21 cellular contexts compared by ENCODE assay signal in the genomic region with DNA sequence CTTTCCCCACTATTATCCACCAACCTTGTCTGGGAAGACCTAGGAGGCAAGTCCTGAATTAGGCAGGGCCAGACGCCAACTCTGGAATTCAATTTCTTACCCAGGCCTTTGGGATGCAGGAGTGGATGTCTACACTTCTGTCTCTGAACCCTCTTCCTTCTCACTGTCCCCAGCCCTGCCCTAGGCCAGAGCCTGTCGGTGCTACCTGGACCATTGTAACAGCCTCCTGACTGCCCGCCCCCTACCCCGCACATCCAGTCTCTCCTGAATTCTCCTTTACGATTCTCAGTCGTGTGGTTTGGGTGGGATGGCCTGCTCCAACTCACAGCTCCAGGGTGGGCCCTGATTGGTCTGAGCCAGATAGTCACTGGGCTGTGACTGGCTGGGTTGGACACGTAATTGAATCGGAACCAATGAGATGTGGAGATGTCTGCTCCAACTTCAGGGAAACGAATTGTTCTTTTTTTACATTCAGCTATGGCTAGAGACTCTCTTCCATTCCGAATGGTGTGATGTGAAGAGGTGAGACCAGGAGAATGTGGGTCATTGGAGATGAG.
"Had no signal": no experiment of that assay in that cellular context is flagged by ENCODE, and none has a peak within 500 bp of the region (broad histone marks: within the 10 kb centered on the region; RNA-seq: fewer than 3 reads in every experiment).

No MANE protein-coding gene starts in this region.

- H3K27ac Mint-ChIP-seq: activated naive CD4-positive, alpha-beta T cell treated with anti-CD3 and anti-CD28 coated beads, Interleukin-2, amount 50 U/mL, for 72 hours; activated T-cell treated with anti-CD3 and anti-CD28 coated beads, Interleukin-2, amount 50 U/mL, for 24 hours; dendritic cell treated with granulocyte-macrophage colony-stimulating factor and Interleukin-4, amounts not matched to agents 40 ng/mL and 50 ng/mL, for 4 days; nephron; stimulated activated memory B cell treated with anti-CD40 and anti-IgM and Interleukin-4, amounts not matched to agents 10 μg/mL and 1 μg/mL and 100 μg/mL, for 72 hours; stimulated activated naive CD8-positive, alpha-beta T cell treated with anti-CD3 and anti-CD28 coated beads, Interleukin-15, amount 100 ng/mL, for 72 hours; T-cell; T-helper 2 cell treated with Interferon-gamma antibody and Interleukin-4, amounts not matched to agents 5 μg/mL and 100 μg/mL, for 36 hours had no signal

- H3K9me3 Mint-ChIP-seq: activated naive CD4-positive, alpha-beta T cell treated with anti-CD3 and anti-CD28 coated beads, Interleukin-2, amount 50 U/mL, for 72 hours; activated T-cell treated with anti-CD3 and anti-CD28 coated beads, Interleukin-2, amount 50 U/mL, for 24 hours; central memory CD8-positive, alpha-beta T cell; dendritic cell treated with granulocyte-macrophage colony-stimulating factor and Interleukin-4, amounts not matched to agents 40 ng/mL and 50 ng/mL, for 4 days; nephron; stimulated activated memory B cell treated with anti-CD40 and anti-IgM and Interleukin-4, amounts not matched to agents 10 μg/mL and 1 μg/mL and 100 μg/mL, for 72 hours; stimulated activated naive CD8-positive, alpha-beta T cell treated with anti-CD3 and anti-CD28 coated beads, Interleukin-15, amount 100 ng/mL, for 72 hours; T-cell; T-helper 2 cell treated with Interferon-gamma antibody and Interleukin-4, amounts not matched to agents 5 μg/mL and 100 μg/mL, for 36 hours had no signal

- H3K27me3 ChIP-seq: right lobe of liver, transverse colon, uterus had no signal

- H3K9me3 ChIP-seq: right lobe of liver, transverse colon, uterus had no signal

- H3K36me3 Mint-ChIP-seq: activated naive CD4-positive, alpha-beta T cell treated with anti-CD3 and anti-CD28 coated beads, Interleukin-2, amount 50 U/mL, for 72 hours; stimulated activated memory B cell treated with anti-CD40 and anti-IgM and Interleukin-4, amounts not matched to agents 10 μg/mL and 1 μg/mL and 100 μg/mL, for 72 hours; T-cell had no signal

- H3K36me3 ChIP-seq: right lobe of liver, transverse colon, uterus had no signal

- H3K4me1 Mint-ChIP-seq: central memory CD8-positive, alpha-beta T cell; stimulated activated memory B cell treated with anti-CD40 and anti-IgM and Interleukin-4, amounts not matched to agents 10 μg/mL and 1 μg/mL and 100 μg/mL, for 72 hours; stimulated activated naive CD8-positive, alpha-beta T cell treated with anti-CD3 and anti-CD28 coated beads, Interleukin-15, amount 100 ng/mL, for 72 hours; T-cell had no signal

- H3K4me1 ChIP-seq: right lobe of liver, transverse colon had no signal

- FAIRE-seq: frontal cortex, small intestine had no signal

- H3K27ac ChIP-seq: right lobe of liver, transverse colon, uterus had no signal

- H3K4me3 ChIP-seq: right lobe of liver, transverse colon, uterus had no signal

- ATAC-seq: activated naive CD4-positive, alpha-beta T cell treated with anti-CD3 and anti-CD28 coated beads, Interleukin-2, amount 50 U/mL, for 72 hours; left ventricle myocardium superior; right lobe of liver; stimulated activated memory B cell treated with anti-CD40 and anti-IgM and Interleukin-4, amounts not matched to agents 10 μg/mL and 1 μg/mL and 100 μg/mL, for 72 hours; stimulated activated naive CD8-positive, alpha-beta T cell treated with anti-CD3 and anti-CD28 coated beads, Interleukin-15, amount 100 ng/mL, for 72 hours; T-cell had no signal

- DNase-seq: activated CD4-positive, alpha-beta T cell treated with anti-CD3 and anti-CD28 coated beads for 4 hours; activated CD4-positive, alpha-beta T cell treated with anti-CD3 and anti-CD28 coated beads, Interleukin-2, amount 50 U/mL, for 48 hours; activated T-cell treated with anti-CD3 and anti-CD28 coated beads, Interleukin-2, amount 50 U/mL, for 24 hours; effector CD8-positive, alpha-beta T cell; left ventricle myocardium superior; right lobe of liver; small intestine; stimulated activated CD4-positive, alpha-beta T cell treated with anti-CD3 and anti-CD28 coated beads, Interleukin-1b, Interleukin-23, amount 100 ng/mL, for 48 hours; stimulated activated CD4-positive, alpha-beta T cell treated with anti-CD3 and anti-CD28 coated beads, Interleukin-4, amount 100 ng/mL, for 4 hours; stimulated activated CD8-positive, alpha-beta memory T cell treated with anti-CD3 and anti-CD28 coated beads, Interleukin-4, amount 100 ng/mL, for 48 hours; stimulated activated naive CD8-positive, alpha-beta T cell treated with anti-CD3 and anti-CD28 coated beads, Interleukin-15, amount 100 ng/mL, for 72 hours; transverse colon; uterus had no signal

- H3K4me3 Mint-ChIP-seq: activated T-cell treated with anti-CD3 and anti-CD28 coated beads, Interleukin-2, amount 50 U/mL, for 24 hours; central memory CD8-positive, alpha-beta T cell; dendritic cell treated with granulocyte-macrophage colony-stimulating factor and Interleukin-4, amounts not matched to agents 40 ng/mL and 50 ng/mL, for 4 days; nephron; stimulated activated memory B cell treated with anti-CD40 and anti-IgM and Interleukin-4, amounts not matched to agents 10 μg/mL and 1 μg/mL and 100 μg/mL, for 72 hours; stimulated activated naive CD8-positive, alpha-beta T cell treated with anti-CD3 and anti-CD28 coated beads, Interleukin-15, amount 100 ng/mL, for 72 hours; T-cell; T-helper 2 cell treated with Interferon-gamma antibody and Interleukin-4, amounts not matched to agents 5 μg/mL and 100 μg/mL, for 36 hours had no signal

- H3K27me3 Mint-ChIP-seq: activated T-cell treated with anti-CD3 and anti-CD28 coated beads, Interleukin-2, amount 50 U/mL, for 24 hours; dendritic cell treated with granulocyte-macrophage colony-stimulating factor and Interleukin-4, amounts not matched to agents 40 ng/mL and 50 ng/mL, for 4 days; stimulated activated memory B cell treated with anti-CD40 and anti-IgM and Interleukin-4, amounts not matched to agents 10 μg/mL and 1 μg/mL and 100 μg/mL, for 72 hours; stimulated activated naive CD8-positive, alpha-beta T cell treated with anti-CD3 and anti-CD28 coated beads, Interleukin-15, amount 100 ng/mL, for 72 hours had no signal
